ENCODE assay signal across 21 cellular contexts in the genomic region with DNA sequence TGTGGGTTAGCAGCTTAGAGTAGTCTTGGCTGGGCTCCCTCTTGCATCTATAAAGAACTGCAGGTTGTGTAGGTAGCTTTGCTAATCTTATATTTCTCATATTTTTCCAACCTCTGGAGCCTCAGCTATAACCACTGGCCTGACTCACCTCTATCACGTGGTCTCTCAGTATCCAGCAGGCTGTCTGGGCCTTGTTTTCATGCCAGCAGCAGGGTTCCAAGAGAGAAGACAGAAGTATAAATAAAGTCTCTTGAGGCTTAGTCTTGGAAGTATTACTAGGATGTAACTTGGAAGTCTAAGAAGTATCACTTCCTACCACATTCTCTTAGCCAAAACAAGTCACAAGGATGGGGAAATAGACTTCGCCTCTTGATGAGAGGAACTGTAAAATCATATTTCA.
A peak's percentile ranks its signal among the peaks of the same experiment; 100 is the strongest.
DNase-seq lines count a peak whose midpoint lies in the region; ATAC-seq, FAIRE-seq and TF ChIP-seq lines count a peak whose summit lies in the region.
"Had no signal": no experiment of that assay in that cellular context is flagged by ENCODE, and none has a peak within 500 bp of the region (broad histone marks: within the 10 kb centered on the region; RNA-seq: fewer than 3 reads in every experiment).

No MANE protein-coding gene starts in this region.

- H3K27me3 ChIP-seq in breast epithelium (no peaks in the 10 kb centered on the region), heart right ventricle (peaks cover 0 to 6% (median 0%) of the 10 kb centered on the region in 7 donors)
- H3K27me3 ChIP-seq: colonic mucosa had no signal

- no peak overlapping the region for H3K4me3 Mint-ChIP-seq in MCF 10A (ENCODE audit: unreplicated experiment)
- H3K4me3 Mint-ChIP-seq: activated naive CD4-positive, alpha-beta T cell treated with anti-CD3 and anti-CD28 coated beads, Interleukin-2, amount 10 ng/mL, durations not matched to agents 7 days and 5 days; neural crest cell; stimulated activated naive CD8-positive, alpha-beta T cell treated with anti-CD3 and anti-CD28 coated beads, Interleukin-15, Interleukin-2, amounts not matched to agents 100 ng/mL and 50 ng/mL, for 24 hours had no signal

- in situ Hi-C loops in astrocyte of the cerebellum (cut with HindIII; ENCODE audit: low sequenced_read_pairs): no loop called here

- H3K27ac ChIP-seq in breast epithelium (peak overlapping the region in 1 of 2 donors; percentile 78), heart right ventricle (no peak overlapping the region)
- H3K27ac ChIP-seq: colonic mucosa, PC-9, WERI-Rb-1 had no signal

- peak in 6 of 8 donors; percentile 25 to 73 (median 52) for ATAC-seq in heart right ventricle
- no peak for ATAC-seq in GM18502 (IDR thresholded peaks at IDR 0.05; ENCODE audit: poor library complexity, unreplicated experiment)
- ATAC-seq in HG02852 (IDR thresholded peaks at IDR 0.05; ENCODE audit: unreplicated experiment): no peak

- 43 to 62% methylated on average over 2 of the region's 2 CpGs for WGBS in heart right ventricle, 2 donors

- intact Hi-C loops in MCF 10A (cut with micrococcal nuclease): loop anchor here (5.0 kb wide), 1 partner anchor 533 kb away; no protein-coding TSS in a partner anchor
- intact Hi-C loops in breast epithelium (cut with DNase I; ENCODE audit: low total_unique reads): no loop called here
- intact Hi-C loops in heart right ventricle (cut with DNase I): no loop called here

- POLR2A ChIA-PET in MCF 10A (lab: Yijun Ruan, JAX): interaction anchor here (0.7 kb wide), 1 partner anchor 73 kb away, joined by 3 read pairs; no protein-coding TSS in a partner anchor

- H3K9me3 ChIP-seq in breast epithelium: no peaks in the 10 kb centered on the region
- no peaks in the 10 kb centered on the region for H3K9me3 ChIP-seq in heart right ventricle
- H3K9me3 ChIP-seq: colonic mucosa had no signal

- no TSS peak for BruUV-seq in MCF 10A (replicated peaks; lab: Mats Ljungman, UMichigan)

- no peaks in the 10 kb centered on the region for H3K9me3 Mint-ChIP-seq in MCF 10A (ENCODE audit: unreplicated experiment)
- H3K9me3 Mint-ChIP-seq: activated naive CD4-positive, alpha-beta T cell treated with anti-CD3 and anti-CD28 coated beads, Interleukin-2, amount 10 ng/mL, durations not matched to agents 7 days and 5 days; neural crest cell; stimulated activated naive CD8-positive, alpha-beta T cell treated with anti-CD3 and anti-CD28 coated beads, Interleukin-15, Interleukin-2, amounts not matched to agents 100 ng/mL and 50 ng/mL, for 24 hours had no signal

- H3K36me3 Mint-ChIP-seq in MCF 10A (ENCODE audit: insufficient read depth, unreplicated experiment): no peaks in the 10 kb centered on the region
- H3K36me3 Mint-ChIP-seq: activated naive CD4-positive, alpha-beta T cell treated with anti-CD3 and anti-CD28 coated beads, Interleukin-2, amount 10 ng/mL, durations not matched to agents 7 days and 5 days had no signal

- TF ChIP-seq POLR2A in breast epithelium (IDR thresholded peaks at IDR 0.05): no peak

- peaks cover 0 to 2% of the 10 kb centered on the region in 2 donors for H3K4me1 ChIP-seq in breast epithelium
- H3K4me1 ChIP-seq in heart right ventricle: peaks cover 0 to 5% (median 0%) of the 10 kb centered on the region in 9 donors

- no peaks in the 10 kb centered on the region for H3K4me1 Mint-ChIP-seq in MCF 10A (ENCODE audit: insufficient read depth, unreplicated experiment)

- CTCF ChIA-PET in MCF 10A (lab: Yijun Ruan, JAX): interaction anchor here (0.9 to 3.5 kb wide), 5 partner anchors 42 to 201 kb away, joined by 3 to 32 read pairs (median 10); no protein-coding TSS in a partner anchor

- no peak overlapping the region for H3K27ac Mint-ChIP-seq in MCF 10A (ENCODE audit: low read depth, unreplicated experiment)
- H3K27ac Mint-ChIP-seq: activated naive CD4-positive, alpha-beta T cell treated with anti-CD3 and anti-CD28 coated beads, Interleukin-2, amount 10 ng/mL, durations not matched to agents 7 days and 5 days; stimulated activated naive CD8-positive, alpha-beta T cell treated with anti-CD3 and anti-CD28 coated beads, Interleukin-15, Interleukin-2, amounts not matched to agents 100 ng/mL and 50 ng/mL, for 24 hours had no signal

- TF ChIP-seq CTCF in MCF 10A (IDR thresholded peaks at IDR 0.05; ENCODE audit: unreplicated experiment) (no peak), breast epithelium (IDR thresholded peaks at IDR 0.05) (no peak), astrocyte of the cerebellum (IDR thresholded peaks at IDR 0.05; ENCODE audit: low read depth, low read length, missing control alignments) (no peak), heart right ventricle (IDR thresholded peaks at IDR 0.05) (no peak)

- H3K27me3 Mint-ChIP-seq in MCF 10A (ENCODE audit: insufficient read depth, unreplicated experiment): peaks cover 12% of the 10 kb centered on the region

- FAIRE-seq in urothelium cell line (lab: Jason Lieb, UNC): no peak
- FAIRE-seq: D721Med had no signal

- H3K4me3 ChIP-seq in breast epithelium (no peak overlapping the region), astrocyte of the cerebellum (ENCODE audit: low read depth, low read length) (no peak overlapping the region), heart right ventricle (no peak overlapping the region)
- H3K4me3 ChIP-seq: colonic mucosa, PC-9 had no signal

- DNase-seq in MCF 10A (ENCODE audit: unreplicated experiment): peak; percentile 30
- no peak for DNase-seq in breast epithelium (ENCODE audit: low spot score in 2 of 2)
- DNase-seq in astrocyte of the cerebellum (ENCODE audit: low read depth): peak; percentile 36
- peak in 1 of 2 donors; percentile 25 for DNase-seq in heart right ventricle
- peak; percentile 58 for DNase-seq in urothelium cell line (ENCODE audit: low spot score)
- DNase-seq in pons (ENCODE audit: low spot score): no peak
- DNase-seq: activated naive CD4-positive, alpha-beta T cell treated with anti-CD3 and anti-CD28 coated beads, Interleukin-2, amount 10 ng/mL, durations not matched to agents 7 days and 5 days; colonic mucosa; GOT3; KG1; mesendoderm; NCI-H187; NCI-H524; PC-9; SW 1271; WERI-Rb-1 had no signal

- no peaks in the 10 kb centered on the region for H3K36me3 ChIP-seq in breast epithelium
- no peaks in the 10 kb centered on the region for H3K36me3 ChIP-seq in heart right ventricle
- H3K36me3 ChIP-seq: colonic mucosa, WERI-Rb-1 had no signal

Comparison
In these comparisons a context has a peak if more than half of its experiments do, and no peak if none do; other contexts are left out.
1. DNase-seq: peak in MCF 10A (single experiment), astrocyte of the cerebellum (single experiment) and urothelium cell line (single experiment); none in breast epithelium (0 of 2) and pons (single experiment).
2. ATAC-seq: peak in heart right ventricle (6 of 8); none in GM18502 (single experiment) and HG02852 (single experiment).